8 cellular contexts compared by ENCODE assay signal in genomic region chr1:45512641-45513054, GRCh38. TPM values are rescaled to one million over a fixed set of nuclear protein-coding genes. Genes with fewer than 3 reads are reported as not detected.
A peak's percentile ranks its signal among the peaks of the same experiment; 100 is the strongest.
DNase-seq lines count a peak whose midpoint lies in the region; ATAC-seq and TF ChIP-seq lines count a peak whose summit lies in the region.

No MANE protein-coding gene starts in this region.

- H2AFZ ChIP-seq in GM23338: no peak overlapping the region

- peaks cover 96% of the 10 kb centered on the region for H3K36me3 Mint-ChIP-seq in GM23338 (ENCODE audit: low read depth)
- H3K36me3 Mint-ChIP-seq in activated CD4-positive, alpha-beta T cell treated with anti-CD3 and anti-CD28 coated beads, Interleukin-2, amount 10 ng/mL, durations not matched to agents 24 days and 14 days (ENCODE audit: low read depth): peaks cover 88% of the 10 kb centered on the region

- H3K4me3 Mint-ChIP-seq in GM23338: no peak overlapping the region
- H3K4me3 Mint-ChIP-seq in activated CD4-positive, alpha-beta T cell treated with anti-CD3 and anti-CD28 coated beads, Interleukin-2, amount 10 ng/mL, durations not matched to agents 24 days and 14 days: no peak overlapping the region

- no peaks in the 10 kb centered on the region for H3K4me1 ChIP-seq in GM23338 (ENCODE audit: insufficient read depth)
- peaks cover 0 to 14% (median 3%) of the 10 kb centered on the region in 4 donors for H3K4me1 ChIP-seq in tibial artery

- H3K79me2 ChIP-seq in GM23338 (replicated peaks; ENCODE audit: insufficient read depth): peaks cover 38% of the 10 kb centered on the region

- DNase-seq in AML-193 (lab: John Stamatoyannopoulos, UW) (peak; percentile 60 to 81), GM23338 (ENCODE audit: low spot score) (peak; percentile 81), NCI-H524 treated with DMSO at 0.1 percent for 48 hours (lab: John Stamatoyannopoulos, UW) (peak; percentile 30), midbrain (lab: John Stamatoyannopoulos, UW) (peak; percentile 59), tibial artery (peak; percentile 55 to 71)
- DNase-seq in activated CD4-positive, alpha-beta T cell treated with anti-CD3 and anti-CD28 coated beads, Interleukin-2, amount 10 ng/mL, durations not matched to agents 24 days and 14 days: peak; percentile 89
- DNase-seq in effector CD8-positive, alpha-beta T cell (lab: John Stamatoyannopoulos, UW): peak; percentile 19

- TF ChIP-seq CTCF in GM23338 (conservative IDR thresholded peaks at IDR 0.05; ENCODE audit: low read depth in 2 of 2) (peak; percentile 82 to 87), tibial artery (IDR thresholded peaks at IDR 0.05) (peak; percentile 45 to 68)

- H3K4me3 ChIP-seq in GM23338: no peak overlapping the region
- no peak overlapping the region for H3K4me3 ChIP-seq in tibial artery

- H3K9me2 ChIP-seq in GM23338 (ENCODE audit: insufficient read depth): no peaks in the 10 kb centered on the region

- H3K27me3 ChIP-seq in GM23338 (ENCODE audit: insufficient read depth) (no peaks in the 10 kb centered on the region), tibial artery (no peaks in the 10 kb centered on the region)

- no peak overlapping the region for H3K27ac Mint-ChIP-seq in GM23338
- H3K27ac Mint-ChIP-seq in activated CD4-positive, alpha-beta T cell treated with anti-CD3 and anti-CD28 coated beads, Interleukin-2, amount 10 ng/mL, durations not matched to agents 24 days and 14 days: peak overlapping the region; percentile 48

- peaks cover 85% of the 10 kb centered on the region for H3F3A ChIP-seq in GM23338 (replicated peaks; ENCODE audit: low read depth)

- H3K4me1 Mint-ChIP-seq in GM23338: no peaks in the 10 kb centered on the region; the same call in 2 of the 3 replicates
- peaks cover 31% of the 10 kb centered on the region for H3K4me1 Mint-ChIP-seq in activated CD4-positive, alpha-beta T cell treated with anti-CD3 and anti-CD28 coated beads, Interleukin-2, amount 10 ng/mL, durations not matched to agents 24 days and 14 days

- H3K27ac ChIP-seq in GM23338 (ENCODE audit: low read depth): peak overlapping the region; percentile 78; the same call in 1 of the 2 replicates
- H3K27ac ChIP-seq in tibial artery: no peak overlapping the region

- peaks cover 55% of the 10 kb centered on the region for H4K20me1 ChIP-seq in GM23338 (replicated peaks; ENCODE audit: insufficient read depth)

- H3K36me3 ChIP-seq in GM23338 (ENCODE audit: insufficient read depth) (peaks cover 86% of the 10 kb centered on the region), tibial artery (peaks cover 74 to 96% (median 91%) of the 10 kb centered on the region in 3 donors)

- no peaks in the 10 kb centered on the region for H3K9me3 ChIP-seq in tibial artery

- no peaks in the 10 kb centered on the region for H3K9me3 Mint-ChIP-seq in GM23338
- H3K9me3 Mint-ChIP-seq in activated CD4-positive, alpha-beta T cell treated with anti-CD3 and anti-CD28 coated beads, Interleukin-2, amount 10 ng/mL, durations not matched to agents 24 days and 14 days: no peaks in the 10 kb centered on the region

- peak; percentile 59 for ATAC-seq in GM23338
- no peak for ATAC-seq in HG03196 (IDR thresholded peaks at IDR 0.05; ENCODE audit: unreplicated experiment)

- no peak overlapping the region for H3K4me2 ChIP-seq in GM23338

- intact Hi-C loops in activated CD4-positive, alpha-beta T cell treated with anti-CD3 and anti-CD28 coated beads, Interleukin-2, amount 10 ng/mL, durations not matched to agents 24 days and 14 days (cut with micrococcal nuclease): loop anchor here (1.0 kb wide), 1 partner anchor 58 kb away; no protein-coding TSS in a partner anchor
- intact Hi-C loops in tibial artery (cut with DNase I; ENCODE audit: low total_unique reads): no loop called here

- H3K27me3 Mint-ChIP-seq in GM23338 (ENCODE audit: insufficient read depth, low read depth, poor library complexity): no peaks in the 10 kb centered on the region
- H3K27me3 Mint-ChIP-seq in activated CD4-positive, alpha-beta T cell treated with anti-CD3 and anti-CD28 coated beads, Interleukin-2, amount 10 ng/mL, durations not matched to agents 24 days and 14 days: no peaks in the 10 kb centered on the region

TF ChIP-seq in GM23338, 12 proteins besides CTCF, POLR2A, EP300 and RAD21 (continues in another document):
- TF ChIP-seq STAT1 (IDR thresholded peaks at IDR 0.05; ENCODE audit: unreplicated experiment): no peak
- TF ChIP-seq ZNF331 (CRISPR knock-in tag; IDR thresholded peaks at IDR 0.05; ENCODE audit: low read depth): no peak
- no peak for TF ChIP-seq REST (IDR thresholded peaks at IDR 0.05; ENCODE audit: unreplicated experiment)

RNA-seq across cellular contexts. Expression of gene PRDX1, which starts 9.0 kb away (rescaled TPM):
- 1,070 and 1,109 TPM in 2 replicates for total RNA-seq in GM23338 (2014; rRNA removed; shearing (Covaris generic))
- polyA plus RNA-seq in GM23338 (2016; fragmentation: Nextera tagmentation; extraction: Ambion mirVana): 2,149 and 2,351 TPM in 2 replicates
- 682 and 710 TPM in 2 replicates for total RNA-seq in activated CD4-positive, alpha-beta T cell treated with anti-CD3 and anti-CD28 coated beads, Interleukin-2, amount 10 ng/mL, durations not matched to agents 24 days and 14 days

RNA-seq across cellular contexts. Expression of gene MMACHC, which starts 12.5 kb away (rescaled TPM):
- total RNA-seq in GM23338 (2014; rRNA removed; shearing (Covaris generic)): 3.0 and 3.7 TPM in 2 replicates
- polyA plus RNA-seq in GM23338 (2016; fragmentation: Nextera tagmentation; extraction: Ambion mirVana): 4.6 and 4.9 TPM in 2 replicates
- total RNA-seq in activated CD4-positive, alpha-beta T cell treated with anti-CD3 and anti-CD28 coated beads, Interleukin-2, amount 10 ng/mL, durations not matched to agents 24 days and 14 days: 9.2 and 9.9 TPM in 2 replicates

RNA-seq across cellular contexts. Expression of gene CCDC163, which starts 12.8 kb away (rescaled TPM):
- total RNA-seq in GM23338 (2014; rRNA removed; shearing (Covaris generic)): 1.2 and 1.6 TPM in 2 replicates
- 4.5 and 4.6 TPM in 2 replicates for polyA plus RNA-seq in GM23338 (2016; fragmentation: Nextera tagmentation; extraction: Ambion mirVana)
- total RNA-seq in activated CD4-positive, alpha-beta T cell treated with anti-CD3 and anti-CD28 coated beads, Interleukin-2, amount 10 ng/mL, durations not matched to agents 24 days and 14 days: 2.5 TPM in 2 replicates

RNA-seq across cellular contexts. Expression of gene TESK2, which starts 21.7 kb away (rescaled TPM):
- total RNA-seq in GM23338 (2014; rRNA removed; shearing (Covaris generic)): 11.4 and 14.0 TPM in 2 replicates
- 5.2 and 6.0 TPM in 2 replicates for polyA plus RNA-seq in GM23338 (2016; fragmentation: Nextera tagmentation; extraction: Ambion mirVana)
- total RNA-seq in activated CD4-positive, alpha-beta T cell treated with anti-CD3 and anti-CD28 coated beads, Interleukin-2, amount 10 ng/mL, durations not matched to agents 24 days and 14 days: 1.7 and 2.6 TPM in 2 replicates

RNA-seq across cellular contexts. Expression of gene AKR1A1, which starts 38.0 kb away (rescaled TPM):
- total RNA-seq in GM23338 (2014; rRNA removed; shearing (Covaris generic)): 172 and 186 TPM in 2 replicates
- polyA plus RNA-seq in GM23338 (2016; fragmentation: Nextera tagmentation; extraction: Ambion mirVana): 275 and 293 TPM in 2 replicates
- 193 and 199 TPM in 2 replicates for total RNA-seq in activated CD4-positive, alpha-beta T cell treated with anti-CD3 and anti-CD28 coated beads, Interleukin-2, amount 10 ng/mL, durations not matched to agents 24 days and 14 days

Comparison
In these comparisons a context has a peak if more than half of its experiments do, and no peak if none do; other contexts are left out.
1. DNase-seq: peak in every context shown above with its lines; median percentile 89 in activated CD4-positive, alpha-beta T cell treated with anti-CD3 and anti-CD28 coated beads, Interleukin-2, amount 10 ng/mL, durations not matched to agents 24 days and 14 days; 81 in GM23338; 70 in AML-193; 63 in tibial artery; 59 in midbrain; 30 in NCI-H524 treated with DMSO at 0.1 percent for 48 hours; 19 in effector CD8-positive, alpha-beta T cell.